In genomic region chr4:4609622-4610334, GRCh38 we compare ENCODE assay signal across 21 cellular contexts.
"Had no signal": no experiment of that assay in that cellular context is flagged by ENCODE, and none has a peak within 500 bp of the region (broad histone marks: within the 10 kb centered on the region; RNA-seq: fewer than 3 reads in every experiment).

No MANE protein-coding gene starts in this region.

- H3K27me3 ChIP-seq: left lung, neural progenitor cell, stomach, thyroid gland, vagina had no signal

- FAIRE-seq: frontal cortex, keratinocyte had no signal

- H3K27ac ChIP-seq: left lung, neural progenitor cell, parathyroid adenoma, stomach, thyroid gland, vagina had no signal

- H3K36me3 ChIP-seq: left lung, neural progenitor cell, stomach, thyroid gland, vagina had no signal

- H3K79me2 ChIP-seq: parathyroid adenoma had no signal

- ATAC-seq: left lung; mucosa of descending colon; natural killer cell treated with Interleukin-12 subunit alpha and Interleukin-12 subunit beta and Interleukin-15 and Interleukin-18, amount 100 ng/mL, for 72 hours; sciatic nerve; stimulated activated effector memory CD8-positive, alpha-beta T cell treated with anti-CD3 and anti-CD28 coated beads, Interleukin-12 subunit alpha, Interleukin-12 subunit beta, amount 100 ng/mL, for 72 hours had no signal

- H3K9ac ChIP-seq: neural progenitor cell, parathyroid adenoma had no signal

- H2AFZ ChIP-seq: neural progenitor cell, parathyroid adenoma had no signal

- H3K4me3 ChIP-seq: left lung, mucosa of descending colon, neural progenitor cell, stomach, thyroid gland, vagina had no signal

- DNase-seq: cortex of kidney; hypothalamus; immature natural killer cell; left lung; mesenchymal stem cell; mucosa of descending colon; naive B cell; stimulated activated CD4-positive, alpha-beta T cell treated with anti-CD3 and anti-CD28 coated beads, Interleukin-2, amount 100 ng/mL, for 24 hours; stimulated activated CD4-positive, alpha-beta T cell treated with anti-CD3 and anti-CD28 coated beads, Interleukin-4, amount 100 ng/mL, for 24 hours; stimulated activated naive CD4-positive, alpha-beta T cell treated with Interleukin-2 at 50 U/mL for 16 hours; stomach; thyroid gland; trophoblast cell had no signal

- H3K4me1 ChIP-seq: left lung, parathyroid adenoma, stomach, thyroid gland had no signal

- H3K9me3 ChIP-seq: left lung, mucosa of descending colon, stomach, thyroid gland, vagina had no signal

- H3K4me2 ChIP-seq: neural progenitor cell had no signal
